Comparison of ENCODE assay signal across 8 cellular contexts in the genomic region with DNA sequence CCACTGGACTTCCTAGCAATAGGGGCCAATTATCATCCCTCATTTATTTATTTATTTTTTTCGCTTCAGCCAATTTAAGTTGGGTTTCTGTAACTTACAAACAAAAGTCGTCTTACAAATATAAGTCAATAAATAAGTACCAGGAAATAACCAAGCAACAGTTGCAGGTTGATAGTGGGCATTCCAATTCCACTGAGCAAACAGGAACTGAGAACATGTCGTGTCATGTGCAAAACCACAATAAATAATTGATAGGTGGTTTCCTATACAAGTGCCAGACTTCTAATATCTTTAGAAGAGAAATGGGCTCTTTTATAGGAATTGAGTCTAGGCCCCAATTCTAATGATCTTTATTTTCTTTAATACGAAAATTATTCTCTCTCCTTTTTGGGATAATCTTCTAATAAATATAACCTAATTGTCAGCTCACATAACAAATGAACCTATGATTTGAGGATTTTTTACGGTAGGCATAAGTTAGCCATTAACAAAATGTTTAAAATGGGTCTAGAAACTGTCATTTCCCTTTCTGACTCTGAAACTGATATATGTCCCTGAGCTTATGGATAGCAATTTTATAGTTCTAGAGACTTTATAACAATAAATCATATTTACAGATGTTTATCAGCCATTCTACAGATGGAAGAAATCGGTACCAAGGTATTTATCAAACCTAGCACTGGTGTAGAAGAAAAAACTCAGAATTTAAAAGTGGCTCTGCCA.
DNase-seq lines count a peak whose midpoint lies in the region; ATAC-seq, FAIRE-seq and TF ChIP-seq lines count a peak whose summit lies in the region.

No MANE protein-coding gene starts in this region.

- peak overlapping the region; percentile 88 to 98 (median 95) for H3K27ac Mint-ChIP-seq in CD4-positive, alpha-beta memory T cell

- peak overlapping the region; percentile 68 for H3K27ac ChIP-seq in CD4-positive, alpha-beta memory T cell (ENCODE audit: low read depth, low read length)

- peak overlapping the region; percentile 31 to 79 (median 62) for H3K4me3 Mint-ChIP-seq in CD4-positive, alpha-beta memory T cell

- in situ Hi-C loops in astrocyte of the spinal cord (cut with HindIII; ENCODE audit: low sequenced_read_pairs) = no loop called here
- in situ Hi-C loops in GM13977 (cut with MboI; ENCODE audit: low pct_unique_long_range_greater_than_20kb, low sequenced_read_pairs, unreplicated experiment) = loop anchor here (25.0 kb wide), 1 partner anchor 576 kb away; a partner anchor contains a TSS

- peaks cover 0 to 5% (median 0%) of the 10 kb centered on the region in 8 donors for H3K9me3 Mint-ChIP-seq in CD4-positive, alpha-beta memory T cell

- no peaks in the 10 kb centered on the region for H3K27me3 ChIP-seq in CD4-positive, alpha-beta memory T cell (ENCODE audit: insufficient read depth, low read length)

- H3K4me1 Mint-ChIP-seq in CD4-positive, alpha-beta memory T cell = peaks cover 56 to 91% (median 71%) of the 10 kb centered on the region in 4 donors

- POLR2A ChIA-PET in CD4-positive, alpha-beta memory T cell (lab: Charles Lee; ENCODE audit: partially characterized antibody) = interaction anchor here (0.5 to 2.8 kb wide), 4 partner anchors 11 to 148 kb away, joined by 3 to 14 read pairs (median 4); no protein-coding TSS in a partner anchor

- no peak for TF ChIP-seq CTCF in astrocyte of the spinal cord (IDR thresholded peaks at IDR 0.05; ENCODE audit: low read depth, low read length)
- no peak for TF ChIP-seq CTCF in GM13977 (IDR thresholded peaks at IDR 0.05; ENCODE audit: extremely low read depth, insufficient read depth, missing control alignments)

- peak in 1 of 5 donors; percentile 34 for DNase-seq in CD4-positive, alpha-beta memory T cell
- DNase-seq in astrocyte of the spinal cord (ENCODE audit: low read depth, low spot score) (peak; percentile 26), GM13977 (ENCODE audit: low spot score) (no peak), NCI-H345 (lab: John Stamatoyannopoulos, UW) (no peak), H4 (ENCODE audit: low spot score) (no peak), RCC 7860 (ENCODE audit: low spot score) (no peak)

- no peaks in the 10 kb centered on the region for H3K27me3 Mint-ChIP-seq in CD4-positive, alpha-beta memory T cell

- H3K4me1 ChIP-seq in CD4-positive, alpha-beta memory T cell (ENCODE audit: insufficient read depth, low read length) = peaks cover 66% of the 10 kb centered on the region

- no peak overlapping the region for H3K4me3 ChIP-seq in CD4-positive, alpha-beta memory T cell (ENCODE audit: low read length in 2 of 2)
- H3K4me3 ChIP-seq in astrocyte of the spinal cord (ENCODE audit: low read depth, low read length) = no peak overlapping the region

- ATAC-seq in GM21381 (IDR thresholded peaks at IDR 0.05; ENCODE audit: unreplicated experiment) (peak; percentile 80), HG03521 (IDR thresholded peaks at IDR 0.05; ENCODE audit: unreplicated experiment) (peak; percentile 63)

- intact Hi-C loops in CD4-positive, alpha-beta memory T cell (cut with micrococcal nuclease) = loop anchor here (2.0 kb wide), 2 partner anchors 13 to 119 kb away; no protein-coding TSS in a partner anchor

- H3K9me3 ChIP-seq in CD4-positive, alpha-beta memory T cell (ENCODE audit: control insufficient read depth in 1 of 2, low read length in 2 of 2) = no peaks in the 10 kb centered on the region

- peaks cover 36 to 72% of the 10 kb centered on the region in 2 donors for H3K36me3 Mint-ChIP-seq in CD4-positive, alpha-beta memory T cell

- CTCF ChIA-PET in CD4-positive, alpha-beta memory T cell (lab: Charles Lee; ENCODE audit: partially characterized antibody) = interaction anchor here (1.0 to 1.4 kb wide), 2 partner anchors 57 kb away, joined by 4 to 10 read pairs; no protein-coding TSS in a partner anchor

- H3K36me3 ChIP-seq in CD4-positive, alpha-beta memory T cell (ENCODE audit: insufficient read depth, low read length) = peaks cover 8% of the 10 kb centered on the region

- no peak for FAIRE-seq in RCC 7860 (lab: Jason Lieb, UNC)
